ENCODE assay signal across 19 cellular contexts in genomic region chr1:66286307-66286706, GRCh38.
"Had no signal": no experiment of that assay in that cellular context is flagged by ENCODE, and none has a peak within 500 bp of the region (broad histone marks: within the 10 kb centered on the region; RNA-seq: fewer than 3 reads in every experiment).

No MANE protein-coding gene starts in this region.

- H3K9me3 ChIP-seq: gastrocnemius medialis, heart left ventricle, ovary, right lobe of liver, stomach, testis had no signal

- ATAC-seq: gastrocnemius medialis, heart left ventricle, right lobe of liver had no signal

- DNase-seq: activated CD4-positive, alpha-beta T cell treated with anti-CD3 and anti-CD28 coated beads for 1 hour; activated CD4-positive, alpha-beta T cell treated with anti-CD3 and anti-CD28 coated beads, Interleukin-2, amount 50 U/mL, for 48 hours; activated effector memory CD4-positive, alpha-beta T cell treated with Interleukin-2 at 50 U/mL for 16 hours; activated naive CD8-positive, alpha-beta T cell treated with anti-CD3 and anti-CD28 coated beads for 36 hours; activated T-cell treated with anti-CD3 and anti-CD28 coated beads, Interleukin-2, amount 50 U/mL, for 24 hours; anterior cingulate cortex; brain microvascular endothelial cell; effector CD8-positive, alpha-beta T cell; gastrocnemius medialis; heart left ventricle; ovary; right lobe of liver; stimulated activated CD4-positive, alpha-beta T cell treated with anti-CD3 and anti-CD28 coated beads, Interleukin-4, amount 100 ng/mL, for 4 hours; stimulated activated CD8-positive, alpha-beta memory T cell treated with anti-CD3 and anti-CD28 coated beads, Interleukin-4, amount 100 ng/mL, for 48 hours; stomach; T1000; testis had no signal

- H3K4me2 ChIP-seq: smooth muscle cell had no signal

- H3K27me3 ChIP-seq: brain microvascular endothelial cell, gastrocnemius medialis, heart left ventricle, ovary, right lobe of liver, stomach, testis had no signal

- H3K36me3 ChIP-seq: brain microvascular endothelial cell, gastrocnemius medialis, heart left ventricle, ovary, right lobe of liver, stomach had no signal

- H3K9me3 Mint-ChIP-seq: activated T-cell treated with anti-CD3 and anti-CD28 coated beads, Interleukin-2, amount 50 U/mL, for 24 hours; neural crest cell had no signal

- H3K27ac ChIP-seq: brain microvascular endothelial cell, gastrocnemius medialis, ovary, right lobe of liver, stomach, testis had no signal

- H3K27ac Mint-ChIP-seq: activated T-cell treated with anti-CD3 and anti-CD28 coated beads, Interleukin-2, amount 50 U/mL, for 24 hours had no signal

- H3K4me3 Mint-ChIP-seq: activated naive CD8-positive, alpha-beta T cell treated with anti-CD3 and anti-CD28 coated beads for 36 hours; activated T-cell treated with anti-CD3 and anti-CD28 coated beads, Interleukin-2, amount 50 U/mL, for 24 hours; neural crest cell had no signal

- H3K27me3 Mint-ChIP-seq: activated naive CD8-positive, alpha-beta T cell treated with anti-CD3 and anti-CD28 coated beads for 36 hours; activated T-cell treated with anti-CD3 and anti-CD28 coated beads, Interleukin-2, amount 50 U/mL, for 24 hours had no signal

- H3K4me1 ChIP-seq: right lobe of liver, testis had no signal

- H3K36me3 Mint-ChIP-seq: activated naive CD8-positive, alpha-beta T cell treated with anti-CD3 and anti-CD28 coated beads for 36 hours had no signal

- H3K4me3 ChIP-seq: gastrocnemius medialis, heart left ventricle, ovary, right lobe of liver, smooth muscle cell, stomach, testis had no signal
